30 cellular contexts compared by ENCODE assay signal in genomic region chr17:50656509-50656908, GRCh38. TPM values are rescaled to one million over a fixed set of nuclear protein-coding genes. Genes with fewer than 3 reads are reported as not detected.
"Had no signal": no experiment of that assay in that cellular context is flagged by ENCODE, and none has a peak within 500 bp of the region (broad histone marks: within the 10 kb centered on the region; RNA-seq: fewer than 3 reads in every experiment).

No MANE protein-coding gene starts in this region.

- H3K9me3 ChIP-seq: body of pancreas, breast epithelium, SK-N-SH had no signal

- H3K27ac Mint-ChIP-seq: activated CD4-positive, alpha-beta T cell treated with anti-CD3 and anti-CD28 coated beads for 36 hours; activated CD4-positive, alpha-beta T cell treated with anti-CD3 and anti-CD28 coated beads, Interleukin-2, amount 10 ng/mL, durations not matched to agents 7 days and 5 days; activated naive CD4-positive, alpha-beta T cell treated with anti-CD3 and anti-CD28 coated beads, Interleukin-2, amount 50 U/mL, for 24 hours; activated naive CD8-positive, alpha-beta T cell treated with anti-CD3 and anti-CD28 coated beads, Interleukin-2, amount 10 ng/mL, durations not matched to agents 7 days and 5 days; activated T-helper 1 cell treated with anti-CD3 and anti-CD28 coated beads, Interleukin-12 subunit alpha, Interleukin-12 subunit beta, Interleukin-2, Interleukin-4 antibody, amounts not matched to agents 30 ng/mL and 10 ng/mL and 1 ng/mL, durations not matched to agents 14 hours and 24 hours and 36 hours; T-helper 1 cell treated with Interleukin-12 subunit alpha and Interleukin-12 subunit beta and Interleukin-4 antibody, amounts not matched to agents 30 μg/mL and 1 μg/mL, for 36 hours; T-helper 2 cell treated with Interferon-gamma antibody and Interleukin-4, amounts not matched to agents 5 μg/mL and 100 μg/mL, for 36 hours had no signal

- H3K27me3 Mint-ChIP-seq: activated CD4-positive, alpha-beta T cell treated with anti-CD3 and anti-CD28 coated beads for 36 hours; activated naive CD4-positive, alpha-beta T cell treated with anti-CD3 and anti-CD28 coated beads, Interleukin-2, amount 50 U/mL, for 24 hours had no signal

- H3K36me3 Mint-ChIP-seq: activated naive CD4-positive, alpha-beta T cell treated with anti-CD3 and anti-CD28 coated beads, Interleukin-2, amount 50 U/mL, for 24 hours; activated naive CD8-positive, alpha-beta T cell treated with anti-CD3 and anti-CD28 coated beads, Interleukin-2, amount 10 ng/mL, durations not matched to agents 7 days and 5 days had no signal

- H3K4me3 ChIP-seq: body of pancreas, breast epithelium, SJSA1 had no signal

- ATAC-seq: activated CD4-positive, alpha-beta T cell treated with anti-CD3 and anti-CD28 coated beads for 36 hours; activated CD4-positive, CD25-positive, alpha-beta regulatory T cell treated with anti-CD3 and anti-CD28 coated beads, Interleukin-2, amount 50 U/mL, for 24 hours; activated T-cell treated with anti-CD3 and anti-CD28 coated beads, Interleukin-2, amount 50 U/mL, for 4 hours; body of pancreas had no signal

- H3K9ac ChIP-seq: KMS-11, SK-N-SH had no signal

- H3K27me3 ChIP-seq: body of pancreas, breast epithelium, SJSA1 had no signal

- H3K27ac ChIP-seq: body of pancreas, breast epithelium, KMS-11, SJSA1 had no signal

- H3K4me3 Mint-ChIP-seq: activated CD4-positive, alpha-beta T cell treated with anti-CD3 and anti-CD28 coated beads for 36 hours; activated CD4-positive, alpha-beta T cell treated with anti-CD3 and anti-CD28 coated beads, Interleukin-2, amount 10 ng/mL, durations not matched to agents 7 days and 5 days; activated naive CD4-positive, alpha-beta T cell treated with anti-CD3 and anti-CD28 coated beads, Interleukin-2, amount 50 U/mL, for 24 hours; activated naive CD8-positive, alpha-beta T cell treated with anti-CD3 and anti-CD28 coated beads, Interleukin-2, amount 10 ng/mL, durations not matched to agents 7 days and 5 days; activated T-cell treated with anti-CD3 and anti-CD28 coated beads, Interleukin-2, amount 50 U/mL, for 4 hours; activated T-helper 1 cell treated with anti-CD3 and anti-CD28 coated beads, Interleukin-12 subunit alpha, Interleukin-12 subunit beta, Interleukin-2, Interleukin-4 antibody, amounts not matched to agents 30 ng/mL and 10 ng/mL and 1 ng/mL, durations not matched to agents 14 hours and 24 hours and 36 hours; T-helper 1 cell treated with Interleukin-12 subunit alpha and Interleukin-12 subunit beta and Interleukin-4 antibody, amounts not matched to agents 30 μg/mL and 1 μg/mL, for 36 hours; T-helper 2 cell treated with Interferon-gamma antibody and Interleukin-4, amounts not matched to agents 5 μg/mL and 100 μg/mL, for 36 hours had no signal

- DNase-seq: activated CD4-positive, alpha-beta T cell treated with anti-CD3 and anti-CD28 coated beads for 36 hours; activated CD4-positive, alpha-beta T cell treated with anti-CD3 and anti-CD28 coated beads, Interleukin-2, amount 10 ng/mL, durations not matched to agents 7 days and 5 days; activated CD4-positive, alpha-beta T cell treated with anti-CD3 and anti-CD28 coated beads, Interleukin-2, amount 50 U/mL, for 48 hours; activated CD8-positive, alpha-beta memory T cell treated with anti-CD3 and anti-CD28 coated beads, Interleukin-2, amount 50 U/mL, for 4 hours; activated effector memory CD4-positive, alpha-beta T cell treated with Interleukin-2 at 50 U/mL for 16 hours; activated naive CD8-positive, alpha-beta T cell treated with anti-CD3 and anti-CD28 coated beads, Interleukin-2, amount 10 ng/mL, durations not matched to agents 7 days and 5 days; activated T-cell treated with anti-CD3 and anti-CD28 coated beads for 4 hours; activated T-cell treated with anti-CD3 and anti-CD28 coated beads, Interleukin-2, amount 50 U/mL, for 4 hours; amygdala; body of pancreas; MM.1S; MV-4-11; NCI-H1092; NCI-H1436 treated with DMSO at 0.1 percent for 48 hours; NCI-H1694 treated with DMSO at 0.1 percent for 48 hours; NCI-H2029; NCI-H510A; NCI-H526; NCI-H748 treated with DMSO at 0.1 percent for 48 hours; SHP77 treated with DMSO at 0.1 percent for 48 hours; SK-N-SH had no signal

- H3K9me3 Mint-ChIP-seq: activated CD4-positive, alpha-beta T cell treated with anti-CD3 and anti-CD28 coated beads, Interleukin-2, amount 10 ng/mL, durations not matched to agents 7 days and 5 days; activated naive CD4-positive, alpha-beta T cell treated with anti-CD3 and anti-CD28 coated beads, Interleukin-2, amount 50 U/mL, for 24 hours; activated T-cell treated with anti-CD3 and anti-CD28 coated beads, Interleukin-2, amount 50 U/mL, for 4 hours; T-helper 1 cell treated with Interleukin-12 subunit alpha and Interleukin-12 subunit beta and Interleukin-4 antibody, amounts not matched to agents 30 μg/mL and 1 μg/mL, for 36 hours had no signal

- H3K36me3 ChIP-seq: breast epithelium had no signal

RNA-seq across cellular contexts. Expression of gene ABCC3, which starts 21.8 kb away (rescaled TPM):
- total RNA-seq: activated CD4-positive, alpha-beta T cell treated with anti-CD3 and anti-CD28 coated beads for 36 hours; activated CD4-positive, alpha-beta T cell treated with anti-CD3 and anti-CD28 coated beads, Interleukin-2, amount 10 ng/mL, durations not matched to agents 7 days and 5 days; activated T-helper 1 cell treated with anti-CD3 and anti-CD28 coated beads, Interleukin-12 subunit alpha, Interleukin-12 subunit beta, Interleukin-2, Interleukin-4 antibody, amounts not matched to agents 30 ng/mL and 10 ng/mL and 1 ng/mL, durations not matched to agents 14 hours and 24 hours and 36 hours; OCI-LY7 had no signal
